10 cellular contexts compared by ENCODE assay signal in genomic region chr15:72202801-72203506, GRCh38. TPM values are rescaled to one million over a fixed set of nuclear protein-coding genes. Genes with fewer than 3 reads are reported as not detected.
A peak's percentile ranks its signal among the peaks of the same experiment; 100 is the strongest.
DNase-seq lines count a peak whose midpoint lies in the region; ATAC-seq and TF ChIP-seq lines count a peak whose summit lies in the region.
"Had no signal": no experiment of that assay in that cellular context is flagged by ENCODE, and none has a peak within 500 bp of the region (broad histone marks: within the 10 kb centered on the region; RNA-seq: fewer than 3 reads in every experiment).

No MANE protein-coding gene starts in this region.

- H3K4me1 ChIP-seq in esophagus muscularis mucosa (peaks cover 20 to 50% (median 35%) of the 10 kb centered on the region in 4 donors), skeletal muscle satellite cell (ENCODE audit: control insufficient read depth, insufficient read depth, low read length) (peaks cover 24% of the 10 kb centered on the region)

- H3K4me1 Mint-ChIP-seq in Calu3 (ENCODE audit: low read depth, unreplicated experiment): peaks cover 49% of the 10 kb centered on the region

- H3K9me3 ChIP-seq in esophagus muscularis mucosa (no peaks in the 10 kb centered on the region), skeletal muscle satellite cell (replicated peaks; ENCODE audit: low read length) (no peaks in the 10 kb centered on the region)
- H3K9me3 ChIP-seq: ovary had no signal

- no peak overlapping the region for H3K4me3 Mint-ChIP-seq in Calu3 (ENCODE audit: low read depth, unreplicated experiment)

- no peak for TF ChIP-seq CTCF in Calu3 (IDR thresholded peaks at IDR 0.05; ENCODE audit: unreplicated experiment)
- no peak for TF ChIP-seq CTCF in VCaP (conservative IDR thresholded peaks at IDR 0.05)
- no peak for TF ChIP-seq CTCF in esophagus muscularis mucosa (IDR thresholded peaks at IDR 0.05)

- peak overlapping the region; percentile 42 for H3K27ac ChIP-seq in VCaP
- H3K27ac ChIP-seq in esophagus muscularis mucosa (replicated peaks in 1 of 4): peak overlapping the region; percentile 43 to 77 (median 64)
- H3K27ac ChIP-seq: ovary had no signal

- CTCF ChIA-PET in Calu3 (lab: Charles Lee): interaction anchor here (0.5 kb wide), 1 partner anchor 459 kb away, joined by 5 read pairs; no protein-coding TSS in a partner anchor

- intact Hi-C loops in Calu3 (cut with micrococcal nuclease; ENCODE audit: unreplicated experiment) (no loop called here), esophagus muscularis mucosa (cut with DNase I) (no loop called here), sciatic nerve (cut with DNase I) (no loop called here)

- peak overlapping the region; percentile 3 for H3K9ac ChIP-seq in skeletal muscle satellite cell (ENCODE audit: low read depth, low read length)

- no peak for DNase-seq in Calu3
- no peak for DNase-seq in esophagus muscularis mucosa (ENCODE audit: extremely low spot score)
- no peak for DNase-seq in NCI-H446 (lab: John Stamatoyannopoulos, UW)
- no peak for DNase-seq in sciatic nerve (ENCODE audit: low spot score)
- DNase-seq: NCI-H1436, ovary had no signal

- no peak overlapping the region for H3K4me3 ChIP-seq in esophagus muscularis mucosa
- no peak overlapping the region for H3K4me3 ChIP-seq in skeletal muscle satellite cell (ENCODE audit: low read length)
- H3K4me3 ChIP-seq: ovary had no signal

- H3K27me3 ChIP-seq in esophagus muscularis mucosa: no peaks in the 10 kb centered on the region
- no peaks in the 10 kb centered on the region for H3K27me3 ChIP-seq in skeletal muscle satellite cell (ENCODE audit: control insufficient read depth, insufficient read depth, low read length)
- H3K27me3 ChIP-seq: ovary had no signal

- 85% methylated on average over 6 of the region's 8 CpGs for WGBS in esophagus muscularis mucosa

- ATAC-seq in GM21360 (IDR thresholded peaks at IDR 0.05; ENCODE audit: unreplicated experiment) (no peak), sciatic nerve (no peak)

- no peaks in the 10 kb centered on the region for H3K27me3 Mint-ChIP-seq in Calu3 (ENCODE audit: unreplicated experiment)

- H3K36me3 ChIP-seq in esophagus muscularis mucosa (peaks cover 57 to 95% (median 91%) of the 10 kb centered on the region in 4 donors), skeletal muscle satellite cell (ENCODE audit: insufficient read depth, low read length) (peaks cover 100% of the 10 kb centered on the region)
- H3K36me3 ChIP-seq: ovary had no signal

- H3K27ac Mint-ChIP-seq in Calu3 (ENCODE audit: unreplicated experiment): peak overlapping the region; percentile 24

- no peaks in the 10 kb centered on the region for H3K9me3 Mint-ChIP-seq in Calu3 (ENCODE audit: low read depth, unreplicated experiment)

- H3K36me3 Mint-ChIP-seq in Calu3 (ENCODE audit: insufficient read depth, unreplicated experiment): peaks cover 93% of the 10 kb centered on the region

- no peak overlapping the region for H3K4me2 ChIP-seq in skeletal muscle satellite cell (ENCODE audit: low read length)

- BruUV-seq in Calu3 (replicated peaks; lab: Mats Ljungman, UMichigan): no TSS peak

- no peak for TF ChIP-seq POLR2A in esophagus muscularis mucosa (IDR thresholded peaks at IDR 0.05; ENCODE audit: low read depth)

- no peak for TF ChIP-seq EP300 in esophagus muscularis mucosa (IDR thresholded peaks at IDR 0.05)

RNA-seq across cellular contexts. Expression of gene GRAMD2A, which starts 5.4 kb away (rescaled TPM):
- total RNA-seq in Calu3 (2022) (0.95 and 2.2 TPM in 2 replicates), esophagus muscularis mucosa (1 to 10 TPM in 2 of 4 donors, under 1 TPM in 2; 0.33 to 2.5 (median 0.75) TPM), sciatic nerve (6.7 TPM)
- under 0.01 TPM in 1 of 2 replicates, not detected in the other for total RNA-seq in skeletal muscle satellite cell (2012; rRNA removed)
- total RNA-seq: HT1080 had no signal

RNA-seq across cellular contexts. Expression of gene PKM, which starts 28.0 kb away (rescaled TPM):
- 1,874 and 1,922 TPM in 2 replicates for total RNA-seq in Calu3 (2022)
- 100 to 1,000 TPM; 392 to 605 (median 482) TPM for total RNA-seq in esophagus muscularis mucosa
- total RNA-seq in skeletal muscle satellite cell (2012; rRNA removed): 1,778 and 1,979 TPM in 2 replicates
- total RNA-seq in sciatic nerve: 385 TPM
